8 cellular contexts compared by ENCODE assay signal in the genomic region with DNA sequence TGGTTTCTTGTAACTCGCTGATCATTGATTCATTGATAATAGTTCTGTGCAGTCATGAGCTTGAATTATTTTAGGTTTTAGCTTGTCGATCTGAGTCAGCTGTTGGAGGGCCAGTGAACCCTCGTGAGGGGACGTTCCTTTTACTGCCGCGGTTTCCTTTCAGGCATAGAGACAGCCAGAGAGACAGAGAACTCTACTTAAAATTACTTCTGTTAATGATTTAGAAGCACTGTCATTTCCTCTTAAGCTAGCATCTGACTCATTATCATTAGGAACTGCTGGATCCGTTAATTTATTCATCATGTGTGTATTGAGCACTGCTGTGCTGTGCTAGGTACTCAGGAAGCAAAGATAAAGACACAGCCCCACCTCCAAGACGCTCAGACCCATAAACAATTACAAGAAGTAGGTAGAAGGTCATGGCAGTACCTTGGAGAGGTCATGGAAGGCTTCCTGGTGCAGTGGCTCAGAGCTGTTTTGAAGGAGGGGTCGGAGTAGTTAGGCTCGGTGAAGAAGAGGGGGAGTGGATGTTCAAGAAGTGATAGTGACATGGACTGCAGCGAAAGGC. TPM values are rescaled to one million over a fixed set of nuclear protein-coding genes. Genes with fewer than 3 reads are reported as not detected.
DNase-seq lines count a peak whose midpoint lies in the region; ATAC-seq and TF ChIP-seq lines count a peak whose summit lies in the region.

No MANE protein-coding gene starts in this region.

- TF ChIP-seq EP300 in esophagus muscularis mucosa (IDR thresholded peaks at IDR 0.05): no peak

- ATAC-seq in GM21515 (IDR thresholded peaks at IDR 0.05; ENCODE audit: unreplicated experiment): no peak
- ATAC-seq in HG02970 (IDR thresholded peaks at IDR 0.05; ENCODE audit: low FRiP score, unreplicated experiment): no peak

- no peak for TF ChIP-seq POLR2A in esophagus muscularis mucosa (IDR thresholded peaks at IDR 0.05; ENCODE audit: low read depth)

- intact Hi-C loops in esophagus muscularis mucosa (cut with DNase I): no loop called here

- peak overlapping the region; percentile 44 to 91 (median 72) for H3K27ac ChIP-seq in esophagus muscularis mucosa (replicated peaks in 1 of 4)

- TF ChIP-seq CTCF in esophagus muscularis mucosa (IDR thresholded peaks at IDR 0.05): no peak

- H3K9me3 ChIP-seq in esophagus muscularis mucosa: no peaks in the 10 kb centered on the region

- DNase-seq in SIG-M5 treated with dmso at 0.1 percent for 504 hours (lab: John Stamatoyannopoulos, UW; ENCODE audit: unreplicated experiment) (peak; percentile 67), SIG-M5 (lab: John Stamatoyannopoulos, UW) (no peak), esophagus muscularis mucosa (ENCODE audit: extremely low spot score) (no peak), cerebellar nuclear complex (lab: John Stamatoyannopoulos, UW) (no peak)
- DNase-seq in activated CD4-positive, CD25-positive, alpha-beta regulatory T cell treated with anti-CD3 and anti-CD28 coated beads, Interleukin-2, amount 50 U/mL, for 16 hours (ENCODE audit: low read depth, low spot score): peak; percentile 45
- DNase-seq in stimulated activated CD4-positive, alpha-beta T cell treated with anti-CD3 and anti-CD28 coated beads, Interleukin-4, amount 100 ng/mL, for 4 hours: peak; percentile 43 to 71

- H3K27me3 ChIP-seq in esophagus muscularis mucosa: peaks cover 0 to 3% (median 0%) of the 10 kb centered on the region in 4 donors

- 63% methylated on average over 11 of the region's 11 CpGs for WGBS in esophagus muscularis mucosa

- peaks cover 78 to 86% (median 82%) of the 10 kb centered on the region in 4 donors for H3K4me1 ChIP-seq in esophagus muscularis mucosa

- no peak overlapping the region for H3K4me3 ChIP-seq in esophagus muscularis mucosa

- peaks cover 0 to 7% (median 0%) of the 10 kb centered on the region in 4 donors for H3K36me3 ChIP-seq in esophagus muscularis mucosa

RNA-seq across cellular contexts. Expression of gene PGS1, which starts 3.2 kb away (rescaled TPM):
- 10 to 100 TPM; 30.7 to 45.9 (median 35.6) TPM for total RNA-seq in esophagus muscularis mucosa

RNA-seq across cellular contexts. Expression of gene SOCS3, which starts 21.8 kb away (rescaled TPM):
- 1,000 to 10,000 TPM in 1 of 4 donors, 10 to 100 TPM in 3; 12.5 to 1,139 (median 39.3) TPM for total RNA-seq in esophagus muscularis mucosa

Comparison
In these comparisons a context has a peak if more than half of its experiments do, and no peak if none do; other contexts are left out.
1. DNase-seq: peak in SIG-M5 treated with dmso at 0.1 percent for 504 hours (single experiment), activated CD4-positive, CD25-positive, alpha-beta regulatory T cell treated with anti-CD3 and anti-CD28 coated beads, Interleukin-2, amount 50 U/mL, for 16 hours (single experiment) and stimulated activated CD4-positive, alpha-beta T cell treated with anti-CD3 and anti-CD28 coated beads, Interleukin-4, amount 100 ng/mL, for 4 hours (2 of 2); none in SIG-M5 (single experiment), esophagus muscularis mucosa (single experiment) and cerebellar nuclear complex (0 of 2).